In the genomic region with DNA sequence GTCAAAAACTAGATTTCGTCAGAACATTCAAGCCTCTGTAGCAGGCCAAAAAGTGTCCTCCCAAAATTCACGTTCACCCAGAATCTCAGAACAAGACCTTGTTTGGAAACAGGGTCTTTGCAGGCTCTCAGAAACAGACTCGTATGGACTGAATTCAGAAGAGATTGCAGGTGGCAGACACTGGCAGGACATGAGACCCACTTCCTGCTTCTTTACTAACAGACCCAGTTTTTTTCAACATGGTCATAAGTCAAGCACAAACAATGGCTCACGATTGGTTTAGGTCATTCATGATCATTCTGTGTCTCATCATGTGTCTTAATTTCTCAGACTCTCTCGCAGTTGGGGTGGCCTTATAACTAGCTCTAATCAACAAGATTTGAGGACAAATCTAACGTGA, we compare ENCODE assay signal across 18 cellular contexts.
"Had no signal": no experiment of that assay in that cellular context is flagged by ENCODE, and none has a peak within 500 bp of the region (broad histone marks: within the 10 kb centered on the region; RNA-seq: fewer than 3 reads in every experiment).

No MANE protein-coding gene starts in this region.

- H3K36me3 ChIP-seq: left lung, neutrophil, sigmoid colon, stomach, thoracic aorta had no signal

- H3K36me3 Mint-ChIP-seq: immature natural killer cell, type B pancreatic cell had no signal

- H3K27ac Mint-ChIP-seq: endodermal cell; immature natural killer cell; naive thymus-derived CD4-positive, alpha-beta T cell; nephron progenitor cell; type B pancreatic cell had no signal

- H3K4me3 ChIP-seq: coronary artery, left lung, sigmoid colon, skin epidermis, stomach, thoracic aorta had no signal

- H3K4me3 Mint-ChIP-seq: endodermal cell; immature natural killer cell; naive thymus-derived CD4-positive, alpha-beta T cell; nephron progenitor cell; type B pancreatic cell had no signal

- H3K9me3 ChIP-seq: left lung, neutrophil, sigmoid colon, stomach, thoracic aorta had no signal

- H3K4me1 Mint-ChIP-seq: endodermal cell had no signal

- H3K27ac ChIP-seq: coronary artery, foreskin keratinocyte, left lung, neutrophil, sigmoid colon, skin epidermis, stomach, thoracic aorta had no signal

- DNase-seq: effector CD4-positive, alpha-beta T cell; endodermal cell; erythroblast; foreskin keratinocyte; immature natural killer cell; left lung; mammary epithelial cell; naive thymus-derived CD4-positive, alpha-beta T cell; nephron progenitor cell; sigmoid colon; stimulated activated naive CD4-positive, alpha-beta T cell; stomach; substantia nigra had no signal

- ATAC-seq: foreskin keratinocyte; left lung; naive thymus-derived CD4-positive, alpha-beta T cell had no signal

- H3K9me3 Mint-ChIP-seq: endodermal cell, immature natural killer cell, nephron progenitor cell, type B pancreatic cell had no signal

- H3K27me3 ChIP-seq: foreskin keratinocyte, left lung, sigmoid colon, stomach had no signal
